2 cellular contexts compared by ENCODE assay signal in the genomic region with DNA sequence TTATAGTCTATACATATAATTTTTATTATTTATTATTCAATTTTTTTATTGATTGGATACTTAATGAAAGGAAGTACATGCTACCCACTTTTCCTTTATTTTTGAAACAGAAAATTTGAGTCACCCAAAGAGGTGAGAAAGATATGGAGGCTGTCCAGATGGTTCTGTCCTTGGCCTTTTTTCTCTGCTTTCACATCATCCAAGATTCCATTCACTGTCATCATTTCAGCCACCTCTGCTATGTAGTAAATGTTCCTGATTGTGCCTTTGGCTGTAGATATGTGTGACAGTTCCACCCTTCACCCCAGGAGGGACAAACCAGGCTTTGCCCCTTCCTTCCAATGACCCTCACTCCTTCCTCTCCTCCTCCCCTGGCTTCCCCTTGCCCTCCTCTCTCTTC.
TF ChIP-seq lines count a peak whose summit lies in the region.

No MANE protein-coding gene starts in this region.

TF ChIP-seq in GM23338, 12 proteins besides CTCF, POLR2A, EP300 and RAD21 (continued from another document and continues in another):
- TF ChIP-seq REST (IDR thresholded peaks at IDR 0.05; ENCODE audit: unreplicated experiment) (no peak), ZNF331 (CRISPR knock-in tag; IDR thresholded peaks at IDR 0.05; ENCODE audit: low read depth) (no peak), NANOG (IDR thresholded peaks at IDR 0.05; ENCODE audit: borderline replicate concordance) (no peak), POLR2AphosphoS5 (IDR thresholded peaks at IDR 0.05; ENCODE audit: low read depth) (no peak), EZH2 (IDR thresholded peaks at IDR 0.05; ENCODE audit: low read depth, unreplicated experiment) (no peak), ETS1 (IDR thresholded peaks at IDR 0.05) (no peak), STAT1 (IDR thresholded peaks at IDR 0.05; ENCODE audit: unreplicated experiment) (no peak), CREB1 (CRISPR knock-in tag; IDR thresholded peaks at IDR 0.05; ENCODE audit: low read depth) (no peak), ZNF114 (CRISPR knock-in tag; IDR thresholded peaks at IDR 0.05) (no peak)
- TF ChIP-seq, protein P1, sequence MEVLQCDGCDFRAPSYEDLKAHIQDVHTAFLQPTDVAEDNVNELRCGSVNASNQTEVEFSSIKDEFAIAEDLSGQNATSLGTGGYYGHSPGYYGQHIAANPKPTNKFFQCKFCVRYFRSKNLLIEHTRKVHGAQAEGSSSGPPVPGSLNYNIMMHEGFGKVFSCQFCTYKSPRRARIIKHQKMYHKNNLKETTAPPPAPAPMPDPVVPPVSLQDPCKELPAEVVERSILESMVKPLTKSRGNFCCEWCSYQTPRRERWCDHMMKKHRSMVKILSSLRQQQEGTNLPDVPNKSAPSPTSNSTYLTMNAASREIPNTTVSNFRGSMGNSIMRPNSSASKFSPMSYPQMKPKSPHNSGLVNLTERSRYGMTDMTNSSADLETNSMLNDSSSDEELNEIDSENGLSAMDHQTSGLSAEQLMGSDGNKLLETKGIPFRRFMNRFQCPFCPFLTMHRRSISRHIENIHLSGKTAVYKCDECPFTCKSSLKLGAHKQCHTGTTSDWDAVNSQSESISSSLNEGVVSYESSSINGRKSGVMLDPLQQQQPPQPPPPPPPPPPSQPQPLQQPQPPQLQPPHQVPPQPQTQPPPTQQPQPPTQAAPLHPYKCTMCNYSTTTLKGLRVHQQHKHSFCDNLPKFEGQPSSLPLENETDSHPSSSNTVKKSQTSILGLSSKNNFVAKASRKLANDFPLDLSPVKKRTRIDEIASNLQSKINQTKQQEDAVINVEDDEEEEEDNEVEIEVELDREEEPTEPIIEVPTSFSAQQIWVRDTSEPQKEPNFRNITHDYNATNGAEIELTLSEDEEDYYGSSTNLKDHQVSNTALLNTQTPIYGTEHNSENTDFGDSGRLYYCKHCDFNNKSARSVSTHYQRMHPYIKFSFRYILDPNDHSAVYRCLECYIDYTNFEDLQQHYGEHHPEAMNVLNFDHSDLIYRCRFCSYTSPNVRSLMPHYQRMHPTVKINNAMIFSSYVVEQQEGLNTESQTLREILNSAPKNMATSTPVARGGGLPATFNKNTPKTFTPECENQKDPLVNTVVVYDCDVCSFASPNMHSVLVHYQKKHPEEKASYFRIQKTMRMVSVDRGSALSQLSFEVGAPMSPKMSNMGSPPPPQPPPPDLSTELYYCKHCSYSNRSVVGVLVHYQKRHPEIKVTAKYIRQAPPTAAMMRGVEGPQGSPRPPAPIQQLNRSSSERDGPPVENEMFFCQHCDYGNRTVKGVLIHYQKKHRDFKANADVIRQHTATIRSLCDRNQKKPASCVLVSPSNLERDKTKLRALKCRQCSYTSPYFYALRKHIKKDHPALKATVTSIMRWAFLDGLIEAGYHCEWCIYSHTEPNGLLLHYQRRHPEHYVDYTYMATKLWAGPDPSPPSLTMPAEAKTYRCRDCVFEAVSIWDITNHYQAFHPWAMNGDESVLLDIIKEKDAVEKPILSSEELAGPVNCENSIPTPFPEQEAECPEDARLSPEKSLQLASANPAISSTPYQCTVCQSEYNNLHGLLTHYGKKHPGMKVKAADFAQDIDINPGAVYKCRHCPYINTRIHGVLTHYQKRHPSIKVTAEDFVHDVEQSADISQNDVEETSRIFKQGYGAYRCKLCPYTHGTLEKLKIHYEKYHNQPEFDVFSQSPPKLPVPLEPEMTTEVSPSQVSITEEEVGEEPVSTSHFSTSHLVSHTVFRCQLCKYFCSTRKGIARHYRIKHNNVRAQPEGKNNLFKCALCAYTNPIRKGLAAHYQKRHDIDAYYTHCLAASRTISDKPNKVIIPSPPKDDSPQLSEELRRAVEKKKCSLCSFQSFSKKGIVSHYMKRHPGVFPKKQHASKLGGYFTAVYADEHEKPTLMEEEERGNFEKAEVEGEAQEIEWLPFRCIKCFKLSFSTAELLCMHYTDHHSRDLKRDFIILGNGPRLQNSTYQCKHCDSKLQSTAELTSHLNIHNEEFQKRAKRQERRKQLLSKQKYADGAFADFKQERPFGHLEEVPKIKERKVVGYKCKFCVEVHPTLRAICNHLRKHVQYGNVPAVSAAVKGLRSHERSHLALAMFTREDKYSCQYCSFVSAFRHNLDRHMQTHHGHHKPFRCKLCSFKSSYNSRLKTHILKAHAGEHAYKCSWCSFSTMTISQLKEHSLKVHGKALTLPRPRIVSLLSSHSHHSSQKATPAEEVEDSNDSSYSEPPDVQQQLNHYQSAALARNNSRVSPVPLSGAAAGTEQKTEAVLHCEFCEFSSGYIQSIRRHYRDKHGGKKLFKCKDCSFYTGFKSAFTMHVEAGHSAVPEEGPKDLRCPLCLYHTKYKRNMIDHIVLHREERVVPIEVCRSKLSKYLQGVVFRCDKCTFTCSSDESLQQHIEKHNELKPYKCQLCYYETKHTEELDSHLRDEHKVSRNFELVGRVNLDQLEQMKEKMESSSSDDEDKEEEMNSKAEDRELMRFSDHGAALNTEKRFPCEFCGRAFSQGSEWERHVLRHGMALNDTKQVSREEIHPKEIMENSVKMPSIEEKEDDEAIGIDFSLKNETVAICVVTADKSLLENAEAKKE (CRISPR knock-in tag; IDR thresholded peaks at IDR 0.05) = no peak

TF ChIP-seq in HepG2, 621 proteins besides CTCF, POLR2A, EP300 and RAD21 (continued from another document):
- TF ChIP-seq, protein P2, sequence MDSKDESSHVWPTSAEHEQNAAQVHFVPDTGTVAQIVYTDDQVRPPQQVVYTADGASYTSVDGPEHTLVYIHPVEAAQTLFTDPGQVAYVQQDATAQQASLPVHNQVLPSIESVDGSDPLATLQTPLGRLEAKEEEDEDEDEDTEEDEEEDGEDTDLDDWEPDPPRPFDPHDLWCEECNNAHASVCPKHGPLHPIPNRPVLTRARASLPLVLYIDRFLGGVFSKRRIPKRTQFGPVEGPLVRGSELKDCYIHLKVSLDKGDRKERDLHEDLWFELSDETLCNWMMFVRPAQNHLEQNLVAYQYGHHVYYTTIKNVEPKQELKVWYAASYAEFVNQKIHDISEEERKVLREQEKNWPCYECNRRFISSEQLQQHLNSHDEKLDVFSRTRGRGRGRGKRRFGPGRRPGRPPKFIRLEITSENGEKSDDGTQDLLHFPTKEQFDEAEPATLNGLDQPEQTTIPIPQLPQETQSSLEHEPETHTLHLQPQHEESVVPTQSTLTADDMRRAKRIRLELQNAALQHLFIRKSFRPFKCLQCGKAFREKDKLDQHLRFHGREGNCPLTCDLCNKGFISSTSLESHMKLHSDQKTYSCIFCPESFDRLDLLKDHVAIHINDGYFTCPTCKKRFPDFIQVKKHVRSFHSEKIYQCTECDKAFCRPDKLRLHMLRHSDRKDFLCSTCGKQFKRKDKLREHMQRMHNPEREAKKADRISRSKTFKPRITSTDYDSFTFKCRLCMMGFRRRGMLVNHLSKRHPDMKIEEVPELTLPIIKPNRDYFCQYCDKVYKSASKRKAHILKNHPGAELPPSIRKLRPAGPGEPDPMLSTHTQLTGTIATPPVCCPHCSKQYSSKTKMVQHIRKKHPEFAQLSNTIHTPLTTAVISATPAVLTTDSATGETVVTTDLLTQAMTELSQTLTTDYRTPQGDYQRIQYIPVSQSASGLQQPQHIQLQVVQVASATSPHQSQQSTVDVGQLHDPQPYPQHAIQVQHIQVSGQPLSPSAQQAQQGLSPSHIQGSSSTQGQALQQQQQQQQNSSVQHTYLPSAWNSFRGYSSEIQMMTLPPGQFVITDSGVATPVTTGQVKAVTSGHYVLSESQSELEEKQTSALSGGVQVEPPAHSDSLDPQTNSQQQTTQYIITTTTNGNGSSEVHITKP (CRISPR knock-in tag; IDR thresholded peaks at IDR 0.05; ENCODE audit: low read depth) = no peak
- no peak for TF ChIP-seq PPARG (CRISPR knock-in tag; conservative IDR thresholded peaks at IDR 0.05)
- no peak for TF ChIP-seq ZNF496 (CRISPR knock-in tag; IDR thresholded peaks at IDR 0.05; ENCODE audit: insufficient replicate concordance)
- TF ChIP-seq ZNF441 (CRISPR knock-in tag; IDR thresholded peaks at IDR 0.05; ENCODE audit: borderline replicate concordance) = no peak
- TF ChIP-seq GPN1 (CRISPR knock-in tag; IDR thresholded peaks at IDR 0.05; ENCODE audit: borderline replicate concordance) = no peak
- no peak for TF ChIP-seq ZNF670 (CRISPR knock-in tag; IDR thresholded peaks at IDR 0.05; ENCODE audit: borderline replicate concordance)
- no peak for TF ChIP-seq ZKSCAN5 (CRISPR knock-in tag; IDR thresholded peaks at IDR 0.05)
- no peak for TF ChIP-seq ZNF619 (CRISPR knock-in tag; IDR thresholded peaks at IDR 0.05)
- no peak for TF ChIP-seq ZNF782 (CRISPR knock-in tag; IDR thresholded peaks at IDR 0.05; ENCODE audit: borderline replicate concordance)
- no peak for TF ChIP-seq MZF1 (CRISPR knock-in tag; IDR thresholded peaks at IDR 0.05; ENCODE audit: borderline replicate concordance)
- TF ChIP-seq ZBTB7B (CRISPR knock-in tag; IDR thresholded peaks at IDR 0.05) = no peak
- no peak for TF ChIP-seq ATRX (CRISPR knock-in tag; IDR thresholded peaks at IDR 0.05; ENCODE audit: borderline replicate concordance)
- TF ChIP-seq ZNF383 (CRISPR knock-in tag; IDR thresholded peaks at IDR 0.05; ENCODE audit: borderline replicate concordance) = no peak
- no peak for TF ChIP-seq SOX5 (CRISPR knock-in tag; IDR thresholded peaks at IDR 0.05; ENCODE audit: borderline replicate concordance)
- TF ChIP-seq GTF3A (CRISPR knock-in tag; conservative IDR thresholded peaks at IDR 0.05) = no peak
- TF ChIP-seq, protein P3, sequence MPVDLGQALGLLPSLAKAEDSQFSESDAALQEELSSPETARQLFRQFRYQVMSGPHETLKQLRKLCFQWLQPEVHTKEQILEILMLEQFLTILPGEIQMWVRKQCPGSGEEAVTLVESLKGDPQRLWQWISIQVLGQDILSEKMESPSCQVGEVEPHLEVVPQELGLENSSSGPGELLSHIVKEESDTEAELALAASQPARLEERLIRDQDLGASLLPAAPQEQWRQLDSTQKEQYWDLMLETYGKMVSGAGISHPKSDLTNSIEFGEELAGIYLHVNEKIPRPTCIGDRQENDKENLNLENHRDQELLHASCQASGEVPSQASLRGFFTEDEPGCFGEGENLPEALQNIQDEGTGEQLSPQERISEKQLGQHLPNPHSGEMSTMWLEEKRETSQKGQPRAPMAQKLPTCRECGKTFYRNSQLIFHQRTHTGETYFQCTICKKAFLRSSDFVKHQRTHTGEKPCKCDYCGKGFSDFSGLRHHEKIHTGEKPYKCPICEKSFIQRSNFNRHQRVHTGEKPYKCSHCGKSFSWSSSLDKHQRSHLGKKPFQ (CRISPR knock-in tag; IDR thresholded peaks at IDR 0.05; ENCODE audit: insufficient replicate concordance) = no peak
TF ChIP-seq in HepG2: peak in this region for 0.
